In the genomic region with DNA sequence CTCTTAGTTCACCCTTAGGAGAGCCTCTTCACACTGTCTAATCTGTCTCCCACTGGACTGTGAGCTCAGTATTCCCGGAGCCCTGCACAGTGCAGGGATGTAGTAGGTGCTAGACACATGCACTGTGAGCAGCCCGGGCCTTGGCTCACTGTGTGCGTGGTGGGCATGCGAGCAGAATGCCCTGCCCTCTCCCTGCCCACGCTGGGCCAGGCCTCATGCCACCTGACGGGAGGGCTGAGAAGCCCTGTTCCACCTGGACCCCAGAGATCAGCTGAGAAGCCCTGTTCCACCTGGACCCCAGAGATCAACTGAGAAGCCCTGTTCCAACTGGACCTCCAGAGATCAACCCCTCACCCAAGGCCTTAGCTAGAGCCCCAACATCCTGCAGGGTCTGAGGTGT, we compare ENCODE assay signal across 19 cellular contexts. TPM values are rescaled to one million over a fixed set of nuclear protein-coding genes. Genes with fewer than 3 reads are reported as not detected.
A peak's percentile ranks its signal among the peaks of the same experiment; 100 is the strongest.
DNase-seq lines count a peak whose midpoint lies in the region; ATAC-seq, FAIRE-seq and TF ChIP-seq lines count a peak whose summit lies in the region.
"Had no signal": no experiment of that assay in that cellular context is flagged by ENCODE, and none has a peak within 500 bp of the region (broad histone marks: within the 10 kb centered on the region; RNA-seq: fewer than 3 reads in every experiment).

No MANE protein-coding gene starts in this region.

- no peak overlapping the region for H4K91ac ChIP-seq in neuronal stem cell (ENCODE audit: low read depth, low read length, poor library complexity)

- H2BK12ac ChIP-seq in neuronal stem cell (ENCODE audit: low read length) = no peak overlapping the region

- no peaks in the 10 kb centered on the region for H3K27me3 Mint-ChIP-seq in activated naive CD4-positive, alpha-beta T cell treated with anti-CD3 and anti-CD28 coated beads for 36 hours (ENCODE audit: low read depth)
- H3K27me3 Mint-ChIP-seq: CD8-positive, alpha-beta memory T cell; IgD-negative memory B cell had no signal

- peak overlapping the region; percentile 7 for H2BK5ac ChIP-seq in neuronal stem cell (ENCODE audit: low read length)

- H3K9ac ChIP-seq in neuronal stem cell (ENCODE audit: low read depth, low read length, poor library complexity) = no peak overlapping the region
- H3K9ac ChIP-seq: BLaER1, GM23248 had no signal

- no peaks in the 10 kb centered on the region for H3K9me3 ChIP-seq in neuronal stem cell (replicated peaks in 1 of 2; ENCODE audit: control insufficient read depth in 2 of 2, insufficient read depth in 1 of 2, low read depth in 1 of 2, low read length in 2 of 2)
- H3K9me3 ChIP-seq: BLaER1, Caco-2 had no signal

- H3K4me3 Mint-ChIP-seq in activated naive CD4-positive, alpha-beta T cell treated with anti-CD3 and anti-CD28 coated beads for 36 hours = no peak overlapping the region
- H3K4me3 Mint-ChIP-seq: CD8-positive, alpha-beta memory T cell; H9; IgD-negative memory B cell had no signal

- peak overlapping the region in 1 of 2 donors; percentile 3 for H3K4me3 ChIP-seq in neuronal stem cell (ENCODE audit: low read length in 2 of 2)
- H3K4me3 ChIP-seq: BLaER1, GM23248 had no signal

- CTCF ChIA-PET in activated naive CD4-positive, alpha-beta T cell treated with anti-CD3 and anti-CD28 coated beads for 36 hours (lab: Charles Lee) = interaction anchor here (17.5 kb wide), 1 partner anchor 53 kb away, joined by 379 read pairs; no protein-coding TSS in a partner anchor
- CTCF ChIA-PET in HEK293T (lab: Yijun Ruan, JAX) = interaction anchor here (1.0 to 1.3 kb wide), 2 partner anchors 13 to 51 kb away, joined by 3 to 5 read pairs; no protein-coding TSS in a partner anchor

- H3K36me3 ChIP-seq in neuronal stem cell (replicated peaks in 1 of 2; ENCODE audit: control insufficient read depth in 2 of 2, insufficient read depth in 2 of 2, low read length in 2 of 2) = no peaks in the 10 kb centered on the region

- peak; percentile 74 for FAIRE-seq in HTR-8/SVneo (lab: Jason Lieb, UNC)

- H3K36me3 Mint-ChIP-seq in activated naive CD4-positive, alpha-beta T cell treated with anti-CD3 and anti-CD28 coated beads for 36 hours (ENCODE audit: low read depth) = peaks cover 2% of the 10 kb centered on the region
- H3K36me3 Mint-ChIP-seq: CD8-positive, alpha-beta memory T cell had no signal

- H4K8ac ChIP-seq in neuronal stem cell (ENCODE audit: low read depth, low read length) = no peak overlapping the region

- no peak overlapping the region for H2AFZ ChIP-seq in neuronal stem cell (ENCODE audit: low read length)
- H2AFZ ChIP-seq: GM23248 had no signal

- H3K4ac ChIP-seq in neuronal stem cell (ENCODE audit: low read length) = no peak overlapping the region

- H3K18ac ChIP-seq in neuronal stem cell (ENCODE audit: low read length) = peak overlapping the region; percentile 53

- no peak for DNase-seq in activated naive CD4-positive, alpha-beta T cell treated with anti-CD3 and anti-CD28 coated beads for 36 hours
- no peak for DNase-seq in activated naive CD4-positive, alpha-beta T cell treated with anti-CD3 and anti-CD28 coated beads, Interleukin-2, amount 50 U/mL, for 16 hours
- DNase-seq in HTR-8/SVneo (ENCODE audit: insufficient read length, low spot score) = no peak
- no peak for DNase-seq in neuronal stem cell (ENCODE audit: low spot score)
- DNase-seq in HEK293T (ENCODE audit: extremely low spot score) = no peak
- DNase-seq in activated CD4-positive, alpha-beta T cell treated with anti-CD3 and anti-CD28 coated beads, Interleukin-2, amount 50 U/mL, for 4 hours = no peak
- DNase-seq: 8988T; AML-193; Caco-2; CD8-positive, alpha-beta memory T cell; DMS53; GF-D8; GM23248; H9; KG1 had no signal

- H3K27ac Mint-ChIP-seq in activated naive CD4-positive, alpha-beta T cell treated with anti-CD3 and anti-CD28 coated beads for 36 hours = peak overlapping the region; percentile 18

- WGBS in neuronal stem cell (ENCODE audit: extremely low coverage in 2 of 2, insufficient read length in 2 of 2, insufficient replicate concordance in 1 of 2), 2 donors = no CpG with 5 or more reads among the region's 6 CpGs

- H3K4me1 ChIP-seq in neuronal stem cell (ENCODE audit: control insufficient read depth in 2 of 2, insufficient read depth in 1 of 2, low read depth in 1 of 2, low read length in 2 of 2) = no peaks in the 10 kb centered on the region
- H3K4me1 ChIP-seq: Caco-2 had no signal

- no peak overlapping the region for H3K4me2 ChIP-seq in neuronal stem cell (ENCODE audit: insufficient read depth, low read length, poor library complexity, severe bottlenecking)
- H3K4me2 ChIP-seq: BLaER1 had no signal

- POLR2A ChIA-PET in HEK293T (lab: Yijun Ruan, JAX) = interaction anchor here (1.4 kb wide), 1 partner anchor 11 kb away, joined by 4 read pairs; a partner anchor contains a TSS

- intact Hi-C loops in activated naive CD4-positive, alpha-beta T cell treated with anti-CD3 and anti-CD28 coated beads for 36 hours (cut with micrococcal nuclease) = no loop called here

- peak overlapping the region; percentile 85 for H3K23ac ChIP-seq in neuronal stem cell (ENCODE audit: low read depth, low read length, poor library complexity)

- no peak overlapping the region for H2BK120ac ChIP-seq in neuronal stem cell (ENCODE audit: low read depth, low read length)

- H3K9me3 Mint-ChIP-seq in activated naive CD4-positive, alpha-beta T cell treated with anti-CD3 and anti-CD28 coated beads for 36 hours = no peaks in the 10 kb centered on the region
- H3K9me3 Mint-ChIP-seq: CD8-positive, alpha-beta memory T cell; H9; IgD-negative memory B cell had no signal

- H3K27me3 ChIP-seq in neuronal stem cell (ENCODE audit: control insufficient read depth in 3 of 3, insufficient read depth in 3 of 3, low read depth in 1 of 3, low read length in 3 of 3) = no peaks in the 10 kb centered on the region
- H3K27me3 ChIP-seq: BLaER1 had no signal

- no peak for ATAC-seq in HG03354 (IDR thresholded peaks at IDR 0.05; ENCODE audit: poor library complexity, severe bottlenecking, unreplicated experiment)

- no peaks in the 10 kb centered on the region for H3K79me1 ChIP-seq in neuronal stem cell (ENCODE audit: low read depth, low read length)

- no peak overlapping the region for H3K27ac ChIP-seq in neuronal stem cell (replicated peaks; ENCODE audit: low read length)
- H3K27ac ChIP-seq: GM23248 had no signal

- no peak overlapping the region for H3K14ac ChIP-seq in neuronal stem cell (ENCODE audit: low read length)

- no peaks in the 10 kb centered on the region for H3K4me1 Mint-ChIP-seq in activated naive CD4-positive, alpha-beta T cell treated with anti-CD3 and anti-CD28 coated beads for 36 hours (ENCODE audit: low read depth)

- no peak overlapping the region for H2AK5ac ChIP-seq in neuronal stem cell (ENCODE audit: low read depth, low read length)

- H2BK15ac ChIP-seq in neuronal stem cell (ENCODE audit: low read length) = no peak overlapping the region

TF ChIP-seq in HEK293T, 16 proteins besides CTCF, POLR2A, EP300 and RAD21:
- TF ChIP-seq ZNF384 (IDR thresholded peaks at IDR 0.05) (no peak), FOXM1 (IDR thresholded peaks at IDR 0.05; ENCODE audit: borderline replicate concordance) (no peak), TARDBP (IDR thresholded peaks at IDR 0.05) (no peak), SUZ12 (IDR thresholded peaks at IDR 0.05) (no peak), BHLHE40 (IDR thresholded peaks at IDR 0.05; ENCODE audit: borderline replicate concordance) (no peak), ARNT (IDR thresholded peaks at IDR 0.05) (no peak), FOXA1 (IDR thresholded peaks at IDR 0.05) (no peak), ELF4 (IDR thresholded peaks at IDR 0.05) (no peak), NFRKB (IDR thresholded peaks at IDR 0.05) (no peak), LEF1 (IDR thresholded peaks at IDR 0.05; ENCODE audit: borderline replicate concordance) (no peak), FOXK2 (IDR thresholded peaks at IDR 0.05) (no peak), CTBP1 (IDR thresholded peaks at IDR 0.05; ENCODE audit: borderline replicate concordance) (no peak), HDGF (IDR thresholded peaks at IDR 0.05; ENCODE audit: borderline replicate concordance) (no peak), SP1 (IDR thresholded peaks at IDR 0.05) (no peak), L3MBTL2 (conservative IDR thresholded peaks at IDR 0.05) (no peak)
- TF ChIP-seq, protein P1, sequence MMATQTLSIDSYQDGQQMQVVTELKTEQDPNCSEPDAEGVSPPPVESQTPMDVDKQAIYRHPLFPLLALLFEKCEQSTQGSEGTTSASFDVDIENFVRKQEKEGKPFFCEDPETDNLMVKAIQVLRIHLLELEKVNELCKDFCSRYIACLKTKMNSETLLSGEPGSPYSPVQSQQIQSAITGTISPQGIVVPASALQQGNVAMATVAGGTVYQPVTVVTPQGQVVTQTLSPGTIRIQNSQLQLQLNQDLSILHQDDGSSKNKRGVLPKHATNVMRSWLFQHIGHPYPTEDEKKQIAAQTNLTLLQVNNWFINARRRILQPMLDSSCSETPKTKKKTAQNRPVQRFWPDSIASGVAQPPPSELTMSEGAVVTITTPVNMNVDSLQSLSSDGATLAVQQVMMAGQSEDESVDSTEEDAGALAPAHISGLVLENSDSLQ (IDR thresholded peaks at IDR 0.05) = no peak
TF ChIP-seq in HEK293T: peak in this region for 0.

RNA-seq across cellular contexts. Expression of a gene that starts 10.9 kb away (rescaled TPM):
- total RNA-seq in activated naive CD4-positive, alpha-beta T cell treated with anti-CD3 and anti-CD28 coated beads for 36 hours = 1 to 10 TPM; 4.5 to 6.8 TPM
- 4.4 TPM for polyA plus RNA-seq in neuronal stem cell (2013, experiment 1 of 2)
- 4.9 TPM for polyA plus RNA-seq in neuronal stem cell (2013, experiment 2 of 2)
- polyA plus RNA-seq: CD8-positive, alpha-beta memory T cell had no signal

RNA-seq across cellular contexts. Expression of a gene that starts 30.4 kb away (rescaled TPM):
- total RNA-seq in activated naive CD4-positive, alpha-beta T cell treated with anti-CD3 and anti-CD28 coated beads for 36 hours = 100 to 1,000 TPM; 126 to 132 TPM
- 48.6 TPM for polyA plus RNA-seq in neuronal stem cell (2013, experiment 1 of 2)
- polyA plus RNA-seq in neuronal stem cell (2013, experiment 2 of 2) = 47.6 TPM

RNA-seq across cellular contexts. Expression of a gene that starts 36.2 kb away (rescaled TPM):
- total RNA-seq in activated naive CD4-positive, alpha-beta T cell treated with anti-CD3 and anti-CD28 coated beads for 36 hours = under 1 TPM; 0.07 to 0.41 TPM
- polyA plus RNA-seq in neuronal stem cell (2013, experiment 1 of 2) = not detected
- polyA plus RNA-seq in neuronal stem cell (2013, experiment 2 of 2) = not detected
- total RNA-seq: Caco-2, GM23248, H9, HT-29 had no signal
- polyA plus RNA-seq: CD8-positive, alpha-beta memory T cell; IgD-negative memory B cell had no signal

RNA-seq across cellular contexts. Expression of a gene that starts 43.3 kb away (rescaled TPM):
- total RNA-seq in activated naive CD4-positive, alpha-beta T cell treated with anti-CD3 and anti-CD28 coated beads for 36 hours = under 1 TPM in 1 of 2 experiments, not detected in 1; 0.10 TPM
- 0.53 TPM for polyA plus RNA-seq in neuronal stem cell (2013, experiment 1 of 2)
- 0.69 TPM for polyA plus RNA-seq in neuronal stem cell (2013, experiment 2 of 2)
- polyA plus RNA-seq: CD8-positive, alpha-beta memory T cell; IgD-negative memory B cell had no signal
